Comparison of ENCODE assay signal across 8 cellular contexts in the genomic region with DNA sequence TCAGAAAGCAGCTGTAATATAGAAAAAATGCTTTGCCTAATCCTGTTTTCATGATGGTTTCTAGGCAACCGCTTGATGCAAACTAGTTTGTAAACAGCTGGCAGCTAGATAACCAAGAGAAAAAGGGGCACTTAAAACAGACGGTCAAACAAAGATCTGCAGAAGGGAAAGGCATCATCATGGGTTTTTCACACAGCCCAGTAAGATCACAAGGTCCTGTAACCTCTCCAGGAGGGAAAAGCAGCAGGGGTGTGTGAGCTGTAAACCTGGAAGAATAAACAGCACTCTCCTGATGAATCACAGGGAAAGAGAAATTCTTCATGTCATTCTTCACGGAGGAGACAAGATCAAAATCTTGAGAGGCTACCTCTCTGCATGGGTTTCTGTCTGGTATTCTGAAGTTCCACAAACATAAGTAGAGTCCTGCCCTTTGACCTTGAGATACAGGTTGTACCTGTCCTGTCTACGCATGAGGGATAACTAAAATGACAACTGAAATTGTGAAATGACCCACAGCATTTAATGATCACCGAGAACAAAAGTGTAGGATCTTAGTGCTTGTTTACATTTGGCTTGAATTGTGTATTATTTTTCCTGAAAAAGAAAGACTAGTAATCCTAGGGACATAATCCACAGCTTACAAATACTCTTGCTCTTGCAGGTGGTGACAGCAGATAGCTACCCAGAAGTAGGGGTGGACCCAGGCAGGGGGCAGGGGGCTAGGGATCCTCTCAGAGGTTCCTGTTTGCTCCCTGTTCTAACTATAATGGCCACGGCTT. TPM values are rescaled to one million over a fixed set of nuclear protein-coding genes. Genes with fewer than 3 reads are reported as not detected.
A peak's percentile ranks its signal among the peaks of the same experiment; 100 is the strongest.
DNase-seq lines count a peak whose midpoint lies in the region; FAIRE-seq and TF ChIP-seq lines count a peak whose summit lies in the region.

No MANE protein-coding gene starts in this region.

- no peak for TF ChIP-seq CTCF in epithelial cell of proximal tubule (conservative IDR thresholded peaks at IDR 0.05; ENCODE audit: low read depth, low read length)

- no peak for TF ChIP-seq POLR2A in GM12891 (IDR thresholded peaks at IDR 0.05; ENCODE audit: low read depth, low read length)

- H3K4me3 ChIP-seq in epithelial cell of proximal tubule (ENCODE audit: low read depth, low read length) = no peak overlapping the region

- no peak for FAIRE-seq in GM12891 (lab: Jason Lieb, UNC)

- DNase-seq in HCEC 1CT (peak; percentile 83), NCI-H82 treated with DMSO at 0.1 percent for 48 hours (lab: John Stamatoyannopoulos, UW; ENCODE audit: unreplicated experiment) (peak; percentile 60), epithelial cell of proximal tubule (ENCODE audit: low read depth) (peak; percentile 83), renal cortical epithelial cell (ENCODE audit: low read depth) (peak; percentile 93), NCI-H446 (lab: John Stamatoyannopoulos, UW) (no peak), GOT3 (lab: John Stamatoyannopoulos, UW) (no peak), GM12891 (ENCODE audit: insufficient read length, low spot score) (no peak)
- DNase-seq in activated CD4-positive, alpha-beta T cell treated with anti-CD3 and anti-CD28 coated beads, Interleukin-2, amount 50 U/mL, for 1 hour = no peak

TF ChIP-seq in GM12891, 5 proteins besides CTCF, POLR2A, EP300 and RAD21:
- TF ChIP-seq PAX5 (IDR thresholded peaks at IDR 0.05; ENCODE audit: insufficient read depth, low read length, severe bottlenecking) (no peak), SPI1 (IDR thresholded peaks at IDR 0.05; ENCODE audit: low read depth, low read length) (no peak), POU2F2 (IDR thresholded peaks at IDR 0.05; ENCODE audit: low read depth, low read length) (no peak), POLR2AphosphoS5 (IDR thresholded peaks at IDR 0.05; ENCODE audit: low read depth, low read length) (no peak), TAF1 (IDR thresholded peaks at IDR 0.05; ENCODE audit: low read depth, low read length) (no peak)
TF ChIP-seq in GM12891: peak in this region for 0.

RNA-seq across cellular contexts. Expression of gene CREB3L2, which starts 48.0 kb away (rescaled TPM):
- total RNA-seq in epithelial cell of proximal tubule = 14.5 and 18.3 TPM in 2 replicates
- total RNA-seq in renal cortical epithelial cell = 17.0 and 30.1 TPM in 2 replicates
- 10.9 TPM for polyA plus RNA-seq in GM12891 (2012; ENCODE audit: low read depth, missing spikeins)

Comparison
In these comparisons a context has a peak if more than half of its experiments do, and no peak if none do; other contexts are left out.
1. DNase-seq: peak in HCEC 1CT (single experiment), NCI-H82 treated with DMSO at 0.1 percent for 48 hours (single experiment), epithelial cell of proximal tubule (single experiment) and renal cortical epithelial cell (single experiment); none in NCI-H446 (0 of 2), activated CD4-positive, alpha-beta T cell treated with anti-CD3 and anti-CD28 coated beads, Interleukin-2, amount 50 U/mL, for 1 hour (single experiment), GOT3 (single experiment) and GM12891 (single experiment).